ENCODE assay signal across 8 cellular contexts in the genomic region with DNA sequence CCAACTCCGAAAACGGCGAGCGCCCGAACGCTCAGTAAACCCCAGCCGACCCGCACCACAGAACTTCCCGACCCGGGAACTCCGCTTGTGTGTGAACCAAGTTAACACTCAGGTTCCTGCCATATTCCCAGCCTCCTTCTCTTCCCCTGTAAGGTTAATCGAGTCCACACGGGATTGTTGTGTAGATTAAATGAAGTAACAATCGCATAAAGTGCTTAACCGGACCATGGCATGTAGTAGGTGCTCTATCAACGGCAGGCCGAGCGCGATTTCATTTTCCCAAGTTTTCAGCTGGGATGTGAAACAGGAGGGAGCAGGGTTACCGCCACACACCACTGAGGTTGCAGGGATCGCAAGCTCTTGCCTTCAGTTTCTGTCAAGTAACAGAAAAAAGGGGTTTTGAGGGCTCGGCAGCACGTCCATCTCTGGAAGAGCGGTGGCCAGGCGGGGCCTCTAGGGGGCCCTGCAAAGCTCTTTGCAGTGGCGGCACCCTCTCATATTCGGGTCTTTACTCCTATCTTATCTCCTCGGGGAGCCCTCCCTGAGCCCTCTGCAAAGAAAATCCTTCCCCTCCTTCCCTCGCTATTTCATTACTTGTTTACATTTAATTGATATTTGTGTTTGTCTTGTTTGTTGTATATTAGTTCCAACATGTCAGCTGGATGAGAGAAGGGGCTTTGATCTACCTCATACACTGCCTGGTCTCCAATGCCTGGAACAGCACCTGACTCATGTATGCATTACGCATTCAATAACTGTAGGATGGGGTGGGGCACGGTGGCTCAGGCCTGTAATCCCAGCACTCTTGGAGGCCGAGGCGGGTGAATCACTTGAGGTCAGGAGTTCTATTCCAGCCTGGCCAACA. TPM values are rescaled to one million over a fixed set of nuclear protein-coding genes. Genes with fewer than 3 reads are reported as not detected.
A peak's percentile ranks its signal among the peaks of the same experiment; 100 is the strongest.
DNase-seq lines count a peak whose midpoint lies in the region; ATAC-seq, FAIRE-seq and TF ChIP-seq lines count a peak whose summit lies in the region.

No MANE protein-coding gene starts in this region.

- peak; percentile 23 for DNase-seq in BE2C
- peak; percentile 16 for DNase-seq in NCI-H82 treated with DMSO at 0.1 percent for 48 hours (lab: John Stamatoyannopoulos, UW; ENCODE audit: unreplicated experiment)
- DNase-seq in astrocyte of the spinal cord (ENCODE audit: low read depth, low spot score): peak; percentile 67
- no peak for DNase-seq in keratinocyte (ENCODE audit: low read depth, low spot score)
- DNase-seq in OCI-M1 (lab: John Stamatoyannopoulos, UW): no peak

- peaks cover 19% of the 10 kb centered on the region for H3K27me3 Mint-ChIP-seq in stimulated activated memory B cell treated with anti-CD40 and anti-IgM and Interleukin-4, amounts not matched to agents 10 μg/mL and 1 μg/mL and 100 μg/mL, for 72 hours

- H3K27ac Mint-ChIP-seq in stimulated activated memory B cell treated with anti-CD40 and anti-IgM and Interleukin-4, amounts not matched to agents 10 μg/mL and 1 μg/mL and 100 μg/mL, for 72 hours: peak overlapping the region; percentile 74

- peak; percentile 57 for TF ChIP-seq CTCF in BE2C (IDR thresholded peaks at IDR 0.05; ENCODE audit: low read depth, low read length)
- TF ChIP-seq CTCF in astrocyte of the spinal cord (IDR thresholded peaks at IDR 0.05; ENCODE audit: low read depth, low read length): peak; percentile 62
- no peak for TF ChIP-seq CTCF in keratinocyte (optimal IDR thresholded peaks at IDR 0.05 in 1 of 3, IDR thresholded peaks at IDR 0.05 in 1 of 3, conservative IDR thresholded peaks at IDR 0.05 in 1 of 3; ENCODE audit: extremely low read depth in 1 of 3, insufficient read depth in 2 of 3, low read length in 3 of 3)

- dilution Hi-C loops in keratinocyte (cut with MboI; ENCODE audit: extremely low pct_ligation_motif_present, low sequenced_read_pairs): no loop called here

- H3K27ac ChIP-seq in keratinocyte (ENCODE audit: control insufficient read depth, insufficient read depth, low read length): no peak overlapping the region

- H3K27me3 ChIP-seq in BE2C (no peaks in the 10 kb centered on the region), keratinocyte (ENCODE audit: control insufficient read depth, extremely low read depth, insufficient read depth, low read length) (peaks cover 49% of the 10 kb centered on the region)

- H3K79me2 ChIP-seq in keratinocyte (ENCODE audit: control insufficient read depth, insufficient read depth, low read length): no peaks in the 10 kb centered on the region

- H4K20me1 ChIP-seq in keratinocyte (ENCODE audit: control insufficient read depth, extremely low read depth, insufficient read depth, low read length): no peaks in the 10 kb centered on the region

- H3K4me1 Mint-ChIP-seq in stimulated activated memory B cell treated with anti-CD40 and anti-IgM and Interleukin-4, amounts not matched to agents 10 μg/mL and 1 μg/mL and 100 μg/mL, for 72 hours: peaks cover 8% of the 10 kb centered on the region

- H3K4me1 ChIP-seq in BE2C: no peaks in the 10 kb centered on the region
- H3K4me1 ChIP-seq in keratinocyte (ENCODE audit: control insufficient read depth, extremely low read depth, insufficient read depth, low read length): no peaks in the 10 kb centered on the region

- H2AFZ ChIP-seq in keratinocyte (ENCODE audit: control insufficient read depth, low read length): no peak overlapping the region

- no peaks in the 10 kb centered on the region for H3K9me3 Mint-ChIP-seq in stimulated activated memory B cell treated with anti-CD40 and anti-IgM and Interleukin-4, amounts not matched to agents 10 μg/mL and 1 μg/mL and 100 μg/mL, for 72 hours

- H3K4me3 ChIP-seq in BE2C (ENCODE audit: low read depth, low read length): peak overlapping the region; percentile 61
- H3K4me3 ChIP-seq in astrocyte of the spinal cord (ENCODE audit: low read depth, low read length): peak overlapping the region; percentile 50
- no peak overlapping the region for H3K4me3 ChIP-seq in keratinocyte (ENCODE audit: control insufficient read depth in 2 of 3, extremely low read depth in 1 of 3, insufficient read depth in 2 of 3, low read depth in 1 of 3, low read length in 3 of 3)

- peak overlapping the region; percentile 29 for H3K4me2 ChIP-seq in keratinocyte (ENCODE audit: control insufficient read depth, extremely low read depth, insufficient read depth, low read depth, low read length)

- no peaks in the 10 kb centered on the region for H3K36me3 Mint-ChIP-seq in stimulated activated memory B cell treated with anti-CD40 and anti-IgM and Interleukin-4, amounts not matched to agents 10 μg/mL and 1 μg/mL and 100 μg/mL, for 72 hours

- in situ Hi-C loops in astrocyte of the spinal cord (cut with HindIII; ENCODE audit: low sequenced_read_pairs): no loop called here

- H3K9ac ChIP-seq in keratinocyte (ENCODE audit: control insufficient read depth, extremely low read depth, insufficient read depth, low read length): no peak overlapping the region

- H3K4me3 Mint-ChIP-seq in stimulated activated memory B cell treated with anti-CD40 and anti-IgM and Interleukin-4, amounts not matched to agents 10 μg/mL and 1 μg/mL and 100 μg/mL, for 72 hours: peak overlapping the region; percentile 90

- peak; percentile 62 for ATAC-seq in GM19351 (IDR thresholded peaks at IDR 0.05; ENCODE audit: unreplicated experiment)
- peak; percentile 35 for ATAC-seq in stimulated activated memory B cell treated with anti-CD40 and anti-IgM and Interleukin-4, amounts not matched to agents 10 μg/mL and 1 μg/mL and 100 μg/mL, for 72 hours
- ATAC-seq in HG03565 (IDR thresholded peaks at IDR 0.05; ENCODE audit: unreplicated experiment): no peak

- no peak for FAIRE-seq in keratinocyte (lab: Jason Lieb, UNC)

- H3K9me3 ChIP-seq in BE2C: no peaks in the 10 kb centered on the region
- no peaks in the 10 kb centered on the region for H3K9me3 ChIP-seq in keratinocyte (ENCODE audit: control insufficient read depth, low read depth, low read length)

- H3K36me3 ChIP-seq in BE2C: no peaks in the 10 kb centered on the region
- H3K36me3 ChIP-seq in keratinocyte (ENCODE audit: control insufficient read depth in 2 of 2, extremely low read depth in 1 of 2, insufficient read depth in 2 of 2, low read length in 2 of 2): no peaks in the 10 kb centered on the region

- H3K9me1 ChIP-seq in keratinocyte (ENCODE audit: control insufficient read depth, extremely low read depth, insufficient read depth, low read length): no peaks in the 10 kb centered on the region

RNA-seq across cellular contexts. Expression of gene PLEKHA7, which starts 0.8 kb away (rescaled TPM):
- polyA plus RNA-seq in BE2C (2012; ENCODE audit: insufficient read depth, insufficient read length, low read depth): 9.8 TPM
- 1.0 to 1.8 TPM (median 1.4 TPM) in 3 replicates for polyA plus RNA-seq in keratinocyte
- polyA plus RNA-seq in keratinocyte (2011; ENCODE audit: low read depth): 12.5 TPM
- 1.1 and 1.5 TPM in 2 replicates for polyA plus RNA-seq in keratinocyte (2011; cell fraction: cytosol; rRNA removed)
- polyA plus RNA-seq in keratinocyte (2011; cell fraction: nucleus; rRNA removed): 4.3 and 5.1 TPM in 2 replicates
- polyA plus RNA-seq in keratinocyte (2012; ENCODE audit: low replicate concordance): 0.91 and 6.3 TPM in 2 replicates
- polyA minus RNA-seq in keratinocyte: 0.82 to 4.2 TPM (median 2.0 TPM) in 3 replicates
- polyA minus RNA-seq in keratinocyte (2011; cell fraction: cytosol; rRNA and poly(A)+ RNA removed): 2.3 TPM
- 2.3 and 4.5 TPM in 2 replicates for polyA minus RNA-seq in keratinocyte (2011; cell fraction: nucleus; rRNA and poly(A)+ RNA removed)

Comparison
In these comparisons a context has a peak if more than half of its experiments do, and no peak if none do; other contexts are left out.
1. DNase-seq: peak in BE2C (single experiment), NCI-H82 treated with DMSO at 0.1 percent for 48 hours (single experiment) and astrocyte of the spinal cord (single experiment); none in keratinocyte (single experiment) and OCI-M1 (single experiment).
2. H3K4me3 ChIP-seq: peak in BE2C (single experiment) and astrocyte of the spinal cord (single experiment); none in keratinocyte (0 of 3).
3. CTCF ChIP-seq: peak in BE2C (single experiment) and astrocyte of the spinal cord (single experiment); none in keratinocyte (0 of 3).